In the genomic region with DNA sequence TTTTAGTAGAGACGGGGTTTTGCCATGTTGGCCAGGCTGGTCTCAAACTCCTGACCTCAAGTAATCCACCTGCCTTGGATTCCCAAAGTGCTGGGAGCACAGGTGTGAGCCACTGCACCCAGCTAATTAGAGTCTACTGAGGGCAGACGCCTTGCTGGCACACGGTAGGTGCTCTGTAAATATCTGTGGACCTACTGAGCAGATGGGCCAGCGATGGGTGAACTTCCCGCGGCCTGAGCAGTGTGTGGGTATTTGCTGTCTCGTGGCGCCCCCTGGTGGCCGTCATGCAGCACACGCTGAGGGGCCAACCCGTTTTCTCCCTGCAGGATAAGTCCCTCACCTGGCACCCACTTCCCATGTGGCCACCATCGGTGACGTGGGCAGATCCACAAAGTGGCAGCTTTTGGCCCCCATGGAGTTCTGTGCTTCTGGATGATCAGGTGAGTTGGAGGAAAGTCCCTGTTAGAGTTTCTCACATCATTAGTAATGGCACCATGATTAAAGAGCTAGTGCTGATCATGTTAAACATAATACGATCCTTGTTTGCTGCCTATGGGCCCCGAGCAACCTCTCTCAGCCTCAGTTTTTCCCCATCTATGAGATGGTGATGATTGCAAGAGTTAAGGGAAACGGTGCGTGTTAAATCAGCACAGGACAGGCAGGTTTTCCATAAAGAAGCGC, we compare ENCODE assay signal across 8 cellular contexts. TPM values are rescaled to one million over a fixed set of nuclear protein-coding genes. Genes with fewer than 3 reads are reported as not detected.
DNase-seq lines count a peak whose midpoint lies in the region; ATAC-seq and TF ChIP-seq lines count a peak whose summit lies in the region.

No MANE protein-coding gene starts in this region.

- H3K4me3 ChIP-seq in RWPE2 (ENCODE audit: severe bottlenecking) (no peak overlapping the region), foreskin fibroblast (ENCODE audit: low read depth in 1 of 2, low read length in 2 of 2) (no peak overlapping the region), suprapubic skin (no peak overlapping the region)

- TF ChIP-seq POLR2A in suprapubic skin (IDR thresholded peaks at IDR 0.05), result no peak

- 18% methylated on average over 18 of the region's 18 CpGs for WGBS in suprapubic skin

- H3K4me1 ChIP-seq in RWPE2 (ENCODE audit: insufficient read depth, poor library complexity, severe bottlenecking) (no peaks in the 10 kb centered on the region), suprapubic skin (peaks cover 7% of the 10 kb centered on the region)

- H3K27me3 ChIP-seq in RWPE2 (ENCODE audit: insufficient read depth, poor library complexity, severe bottlenecking) (no peaks in the 10 kb centered on the region), suprapubic skin (no peaks in the 10 kb centered on the region)

- ATAC-seq in RWPE2 (ENCODE audit: low read depth), result peak; percentile 91

- no peak for TF ChIP-seq EP300 in suprapubic skin (IDR thresholded peaks at IDR 0.05)

- peaks cover 17% of the 10 kb centered on the region for H3K36me3 ChIP-seq in RWPE2 (ENCODE audit: low read depth)
- peaks cover 18% of the 10 kb centered on the region for H3K36me3 ChIP-seq in suprapubic skin

- H3K27ac ChIP-seq in RWPE2 (ENCODE audit: poor library complexity, severe bottlenecking) (no peak overlapping the region), suprapubic skin (no peak overlapping the region)

- DNase-seq in NCI-H1436 (lab: John Stamatoyannopoulos, UW) (peak; percentile 60), NCI-H1436 treated with DMSO at 0.1 percent for 48 hours (lab: John Stamatoyannopoulos, UW) (no peak), KG1 (lab: John Stamatoyannopoulos, UW) (peak; percentile 17), RWPE2 (ENCODE audit: low spot score) (no peak), foreskin fibroblast (peak; percentile 50 to 89), nucleus accumbens (lab: John Stamatoyannopoulos, UW) (peak in 49 of 56 donors; percentile 11 to 85 (median 54)), suprapubic skin (ENCODE audit: low spot score in 2 of 2) (peak; percentile 87 to 94)
- DNase-seq in activated T-helper 9 cell treated with anti-CD3 and anti-CD28 coated beads, Interleukin-2, amount 50 U/mL, for 16 hours (ENCODE audit: low read depth), result peak; percentile 77

- H3K9me3 ChIP-seq in RWPE2 (ENCODE audit: severe bottlenecking), result no peaks in the 10 kb centered on the region
- no peaks in the 10 kb centered on the region for H3K9me3 ChIP-seq in suprapubic skin

- TF ChIP-seq CTCF in RWPE2 (IDR thresholded peaks at IDR 0.05; ENCODE audit: poor library complexity, severe bottlenecking), result peak; percentile 95
- peak; percentile 86 for TF ChIP-seq CTCF in foreskin fibroblast (IDR thresholded peaks at IDR 0.05; ENCODE audit: low read depth, low read length)
- peak; percentile 84 to 93 for TF ChIP-seq CTCF in suprapubic skin (IDR thresholded peaks at IDR 0.05)

RNA-seq across cellular contexts. Expression of a gene that starts 40.7 kb away (rescaled TPM):
- 10 to 100 TPM; 45.9 to 65.5 (median 54.3) TPM for total RNA-seq in suprapubic skin

RNA-seq across cellular contexts. Expression of a gene that starts 57.0 kb away (rescaled TPM):
- 10 to 100 TPM; 23.7 to 32.3 (median 26.6) TPM for total RNA-seq in suprapubic skin

Comparison
In these comparisons a context has a peak if more than half of its experiments do, and no peak if none do; other contexts are left out.
1. DNase-seq: peak in NCI-H1436 (single experiment), KG1 (single experiment), activated T-helper 9 cell treated with anti-CD3 and anti-CD28 coated beads, Interleukin-2, amount 50 U/mL, for 16 hours (single experiment), foreskin fibroblast (2 of 2), nucleus accumbens (49 of 56) and suprapubic skin (2 of 2); none in NCI-H1436 treated with DMSO at 0.1 percent for 48 hours (single experiment) and RWPE2 (single experiment).
2. Peak in every context shown above with its lines, with median percentiles within 50 percentile points of each other: CTCF ChIP-seq.